8 cellular contexts compared by ENCODE assay signal in genomic region chr20:62824476-62825287, GRCh38. TPM values are rescaled to one million over a fixed set of nuclear protein-coding genes. Genes with fewer than 3 reads are reported as not detected.
A peak's percentile ranks its signal among the peaks of the same experiment; 100 is the strongest.
DNase-seq lines count a peak whose midpoint lies in the region; ATAC-seq and TF ChIP-seq lines count a peak whose summit lies in the region.

No MANE protein-coding gene starts in this region.

- H3K4me3 Mint-ChIP-seq in CD4-positive, alpha-beta T cell: no peak overlapping the region
- peak overlapping the region in 1 of 2 donors; percentile 48 for H3K4me3 Mint-ChIP-seq in effector memory CD8-positive, alpha-beta T cell

- H3K27ac Mint-ChIP-seq in CD4-positive, alpha-beta T cell: no peak overlapping the region
- H3K27ac Mint-ChIP-seq in effector memory CD8-positive, alpha-beta T cell: no peak overlapping the region

- no peaks in the 10 kb centered on the region for H3K27me3 Mint-ChIP-seq in CD4-positive, alpha-beta T cell
- peaks cover 0 to 9% of the 10 kb centered on the region in 2 donors for H3K27me3 Mint-ChIP-seq in effector memory CD8-positive, alpha-beta T cell

- H3K79me2 ChIP-seq in osteoblast (ENCODE audit: insufficient read depth, low read length): no peaks in the 10 kb centered on the region

- no peaks in the 10 kb centered on the region for H3K9me3 Mint-ChIP-seq in CD4-positive, alpha-beta T cell
- H3K9me3 Mint-ChIP-seq in effector memory CD8-positive, alpha-beta T cell: no peaks in the 10 kb centered on the region

- H3K4me3 ChIP-seq in osteoblast (ENCODE audit: insufficient read depth, low read length): peak overlapping the region; percentile 43

- in situ Hi-C loops in G401 (cut with HindIII; ENCODE audit: low sequenced_read_pairs): no loop called here

- peaks cover 2% of the 10 kb centered on the region for H3K27me3 ChIP-seq in CD4-positive, alpha-beta T cell (ENCODE audit: control insufficient read depth, insufficient read depth, low read length)
- H3K27me3 ChIP-seq in osteoblast (ENCODE audit: insufficient read depth, low read length): peaks cover 32% of the 10 kb centered on the region

- DNase-seq in CD4-positive, alpha-beta T cell: peak in 9 of 10 experiments; percentile 22 to 65 (median 52)
- DNase-seq in HUDEP-2 (lab: John Stamatoyannopoulos, UW; ENCODE audit: unreplicated experiment in 76 of 76) (peak in 56 of 76 experiments; percentile 7 to 83 (median 55)), osteoblast (ENCODE audit: insufficient read length, low spot score, missing footprints) (peak; percentile 94), G401 (ENCODE audit: low spot score) (no peak), dedifferentiated amniotic fluid mesenchymal stem cell (ENCODE audit: extremely low spot score) (no peak)
- no peak for DNase-seq in effector memory CD8-positive, alpha-beta T cell

- CTCF ChIA-PET in CD4-positive, alpha-beta T cell (lab: Charles Lee): no interaction called here

- H4K20me1 ChIP-seq in osteoblast (ENCODE audit: insufficient read depth, low read length): no peaks in the 10 kb centered on the region

- no peaks in the 10 kb centered on the region for H3K36me3 ChIP-seq in osteoblast (ENCODE audit: insufficient read depth, low read length)

- no peak for TF ChIP-seq CTCF in CD4-positive, alpha-beta T cell (IDR thresholded peaks at IDR 0.05)
- TF ChIP-seq CTCF in osteoblast (IDR thresholded peaks at IDR 0.05; ENCODE audit: extremely low read depth, low read depth, low read length): no peak

- no peaks in the 10 kb centered on the region for H3K36me3 Mint-ChIP-seq in CD4-positive, alpha-beta T cell (ENCODE audit: low read depth)
- no peaks in the 10 kb centered on the region for H3K36me3 Mint-ChIP-seq in effector memory CD8-positive, alpha-beta T cell (ENCODE audit: insufficient read depth)

- intact Hi-C loops in CD4-positive, alpha-beta T cell (cut with DNase I, micrococcal nuclease): no loop called here

- peaks cover 7% of the 10 kb centered on the region for H3K4me1 ChIP-seq in osteoblast (ENCODE audit: insufficient read depth, low read length)

- POLR2A ChIA-PET in CD4-positive, alpha-beta T cell (lab: Charles Lee): interaction anchor here (0.8 to 1.0 kb wide), 3 partner anchors 9 to 38 kb away, joined by 3 to 5 read pairs (median 3); no protein-coding TSS in a partner anchor

- H3K9me3 ChIP-seq in CD4-positive, alpha-beta T cell (ENCODE audit: control insufficient read depth, low read length): no peaks in the 10 kb centered on the region
- H3K9me3 ChIP-seq in osteoblast (ENCODE audit: low read depth, low read length): no peaks in the 10 kb centered on the region

- no peak overlapping the region for H3K27ac ChIP-seq in CD4-positive, alpha-beta T cell (ENCODE audit: low read depth, low read length)
- H3K27ac ChIP-seq in osteoblast (ENCODE audit: low read depth, low read length): no peak overlapping the region

- H2AFZ ChIP-seq in osteoblast (ENCODE audit: low read length): no peak overlapping the region

- H3K4me1 Mint-ChIP-seq in CD4-positive, alpha-beta T cell (ENCODE audit: low read depth): no peaks in the 10 kb centered on the region
- H3K4me1 Mint-ChIP-seq in effector memory CD8-positive, alpha-beta T cell (ENCODE audit: low read depth in 2 of 2): no peaks in the 10 kb centered on the region

- H3K4me2 ChIP-seq in osteoblast (ENCODE audit: insufficient read depth, low read length): peak overlapping the region; percentile 57

- ATAC-seq in CD4-positive, alpha-beta T cell (ENCODE audit: poor library complexity): peak; percentile 76
- ATAC-seq in SK-N-SH treated with all-trans-retinoic acid at 6 μM for 48 hours: peak; percentile 63
- peak; percentile 61 for ATAC-seq in effector memory CD8-positive, alpha-beta T cell (replicated peaks)
- no peak for ATAC-seq in HG02840 (IDR thresholded peaks at IDR 0.05; ENCODE audit: low FRiP score, unreplicated experiment)

TF ChIP-seq in SK-N-SH treated with all-trans-retinoic acid at 6 μM for 48 hours, 23 proteins besides CTCF, POLR2A, EP300 and RAD21 (continues in another document):
- TF ChIP-seq OSR1 (CRISPR knock-in tag; IDR thresholded peaks at IDR 0.05) (no peak), ESRRG (CRISPR knock-in tag; IDR thresholded peaks at IDR 0.05) (no peak), TSHZ2 (CRISPR knock-in tag; IDR thresholded peaks at IDR 0.05) (no peak), ISL1 (CRISPR knock-in tag; IDR thresholded peaks at IDR 0.05) (no peak), GLIS3 (CRISPR knock-in tag; IDR thresholded peaks at IDR 0.05) (no peak), CSRNP3 (CRISPR knock-in tag; IDR thresholded peaks at IDR 0.05) (no peak), CREB5 (CRISPR knock-in tag; IDR thresholded peaks at IDR 0.05; ENCODE audit: low read depth) (no peak), ZFP3 (CRISPR knock-in tag; IDR thresholded peaks at IDR 0.05) (no peak), ZNF565 (CRISPR knock-in tag; conservative IDR thresholded peaks at IDR 0.05; ENCODE audit: low read depth) (no peak), ARNTL (CRISPR knock-in tag; IDR thresholded peaks at IDR 0.05; ENCODE audit: borderline replicate concordance, low read depth) (no peak), ZNF70 (CRISPR knock-in tag; IDR thresholded peaks at IDR 0.05) (no peak)
- TF ChIP-seq, protein P1, sequence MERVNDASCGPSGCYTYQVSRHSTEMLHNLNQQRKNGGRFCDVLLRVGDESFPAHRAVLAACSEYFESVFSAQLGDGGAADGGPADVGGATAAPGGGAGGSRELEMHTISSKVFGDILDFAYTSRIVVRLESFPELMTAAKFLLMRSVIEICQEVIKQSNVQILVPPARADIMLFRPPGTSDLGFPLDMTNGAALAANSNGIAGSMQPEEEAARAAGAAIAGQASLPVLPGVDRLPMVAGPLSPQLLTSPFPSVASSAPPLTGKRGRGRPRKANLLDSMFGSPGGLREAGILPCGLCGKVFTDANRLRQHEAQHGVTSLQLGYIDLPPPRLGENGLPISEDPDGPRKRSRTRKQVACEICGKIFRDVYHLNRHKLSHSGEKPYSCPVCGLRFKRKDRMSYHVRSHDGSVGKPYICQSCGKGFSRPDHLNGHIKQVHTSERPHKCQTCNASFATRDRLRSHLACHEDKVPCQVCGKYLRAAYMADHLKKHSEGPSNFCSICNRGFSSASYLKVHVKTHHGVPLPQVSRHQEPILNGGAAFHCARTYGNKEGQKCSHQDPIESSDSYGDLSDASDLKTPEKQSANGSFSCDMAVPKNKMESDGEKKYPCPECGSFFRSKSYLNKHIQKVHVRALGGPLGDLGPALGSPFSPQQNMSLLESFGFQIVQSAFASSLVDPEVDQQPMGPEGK (CRISPR knock-in tag; IDR thresholded peaks at IDR 0.05; ENCODE audit: borderline replicate concordance): no peak

RNA-seq across cellular contexts. Expression of gene COL9A3, which starts 7.8 kb away (rescaled TPM):
- total RNA-seq in CD4-positive, alpha-beta T cell: not detected
- total RNA-seq in osteoblast: not detected in 2 replicates
- 8.6 TPM in 2 replicates for total RNA-seq in G401 (2014; rRNA removed; shearing (Covaris generic))

RNA-seq across cellular contexts. Expression of gene OGFR, which starts 20.0 kb away (rescaled TPM):
- 10 to 100 TPM; 54.5 to 56.0 TPM for total RNA-seq in CD4-positive, alpha-beta T cell
- total RNA-seq in osteoblast: 32.4 and 39.1 TPM in 2 replicates
- 43.9 and 45.6 TPM in 2 replicates for total RNA-seq in G401 (2014; rRNA removed; shearing (Covaris generic))

RNA-seq across cellular contexts. Expression of gene MRGBP, which starts 28.4 kb away (rescaled TPM):
- total RNA-seq in CD4-positive, alpha-beta T cell: 1 to 10 TPM; 7.4 to 7.9 TPM
- total RNA-seq in osteoblast: 14.1 and 15.2 TPM in 2 replicates
- 25.2 and 33.6 TPM in 2 replicates for total RNA-seq in G401 (2014; rRNA removed; shearing (Covaris generic))

RNA-seq across cellular contexts. Expression of gene TCFL5, which starts 36.9 kb away (rescaled TPM):
- 1 to 10 TPM; 5.9 to 6.3 TPM for total RNA-seq in CD4-positive, alpha-beta T cell
- total RNA-seq in osteoblast: 13.0 TPM in 2 replicates
- total RNA-seq in G401 (2014; rRNA removed; shearing (Covaris generic)): 23.0 and 24.2 TPM in 2 replicates

Comparison
In these comparisons a context has a peak if more than half of its experiments do, and no peak if none do; other contexts are left out.
1. DNase-seq: peak in CD4-positive, alpha-beta T cell (9 of 10), HUDEP-2 (56 of 76) and osteoblast (single experiment); none in effector memory CD8-positive, alpha-beta T cell (0 of 3), G401 (single experiment) and dedifferentiated amniotic fluid mesenchymal stem cell (single experiment).